In the genomic region with DNA sequence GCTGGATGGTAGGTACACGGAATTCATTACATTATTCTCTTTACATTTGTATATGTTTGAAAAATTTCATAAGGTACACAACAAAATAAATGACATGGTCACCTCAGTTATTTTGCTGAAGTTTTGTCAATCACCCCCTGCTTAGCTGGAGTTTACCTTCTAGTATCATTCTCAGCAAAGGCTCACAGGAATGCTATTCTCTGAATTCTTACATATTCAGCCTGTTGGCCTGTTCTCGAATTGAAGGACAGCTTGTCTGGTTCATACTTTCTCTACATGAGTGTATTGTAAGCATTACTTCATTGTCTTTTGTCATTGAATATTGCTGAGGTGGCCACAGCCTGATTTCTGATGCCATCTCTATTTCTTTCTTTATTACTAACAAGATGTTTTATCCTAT, we compare ENCODE assay signal across 3 cellular contexts.
TF ChIP-seq lines count a peak whose summit lies in the region.

No MANE protein-coding gene starts in this region.

TF ChIP-seq in GM23338, 12 proteins besides CTCF, POLR2A, EP300 and RAD21:
- TF ChIP-seq EZH2 (IDR thresholded peaks at IDR 0.05; ENCODE audit: low read depth, unreplicated experiment) (no peak), NANOG (IDR thresholded peaks at IDR 0.05; ENCODE audit: borderline replicate concordance) (no peak), EZH2phosphoT487 (IDR thresholded peaks at IDR 0.05; ENCODE audit: unreplicated experiment) (no peak), POLR2AphosphoS5 (IDR thresholded peaks at IDR 0.05; ENCODE audit: low read depth) (no peak), JUNB (IDR thresholded peaks at IDR 0.05; ENCODE audit: unreplicated experiment) (no peak), STAT1 (IDR thresholded peaks at IDR 0.05; ENCODE audit: unreplicated experiment) (no peak), ZNF114 (CRISPR knock-in tag; IDR thresholded peaks at IDR 0.05) (no peak)
- TF ChIP-seq, protein P1, sequence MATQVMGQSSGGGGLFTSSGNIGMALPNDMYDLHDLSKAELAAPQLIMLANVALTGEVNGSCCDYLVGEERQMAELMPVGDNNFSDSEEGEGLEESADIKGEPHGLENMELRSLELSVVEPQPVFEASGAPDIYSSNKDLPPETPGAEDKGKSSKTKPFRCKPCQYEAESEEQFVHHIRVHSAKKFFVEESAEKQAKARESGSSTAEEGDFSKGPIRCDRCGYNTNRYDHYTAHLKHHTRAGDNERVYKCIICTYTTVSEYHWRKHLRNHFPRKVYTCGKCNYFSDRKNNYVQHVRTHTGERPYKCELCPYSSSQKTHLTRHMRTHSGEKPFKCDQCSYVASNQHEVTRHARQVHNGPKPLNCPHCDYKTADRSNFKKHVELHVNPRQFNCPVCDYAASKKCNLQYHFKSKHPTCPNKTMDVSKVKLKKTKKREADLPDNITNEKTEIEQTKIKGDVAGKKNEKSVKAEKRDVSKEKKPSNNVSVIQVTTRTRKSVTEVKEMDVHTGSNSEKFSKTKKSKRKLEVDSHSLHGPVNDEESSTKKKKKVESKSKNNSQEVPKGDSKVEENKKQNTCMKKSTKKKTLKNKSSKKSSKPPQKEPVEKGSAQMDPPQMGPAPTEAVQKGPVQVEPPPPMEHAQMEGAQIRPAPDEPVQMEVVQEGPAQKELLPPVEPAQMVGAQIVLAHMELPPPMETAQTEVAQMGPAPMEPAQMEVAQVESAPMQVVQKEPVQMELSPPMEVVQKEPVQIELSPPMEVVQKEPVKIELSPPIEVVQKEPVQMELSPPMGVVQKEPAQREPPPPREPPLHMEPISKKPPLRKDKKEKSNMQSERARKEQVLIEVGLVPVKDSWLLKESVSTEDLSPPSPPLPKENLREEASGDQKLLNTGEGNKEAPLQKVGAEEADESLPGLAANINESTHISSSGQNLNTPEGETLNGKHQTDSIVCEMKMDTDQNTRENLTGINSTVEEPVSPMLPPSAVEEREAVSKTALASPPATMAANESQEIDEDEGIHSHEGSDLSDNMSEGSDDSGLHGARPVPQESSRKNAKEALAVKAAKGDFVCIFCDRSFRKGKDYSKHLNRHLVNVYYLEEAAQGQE (IDR thresholded peaks at IDR 0.05; ENCODE audit: unreplicated experiment), result no peak
- TF ChIP-seq, protein P2, sequence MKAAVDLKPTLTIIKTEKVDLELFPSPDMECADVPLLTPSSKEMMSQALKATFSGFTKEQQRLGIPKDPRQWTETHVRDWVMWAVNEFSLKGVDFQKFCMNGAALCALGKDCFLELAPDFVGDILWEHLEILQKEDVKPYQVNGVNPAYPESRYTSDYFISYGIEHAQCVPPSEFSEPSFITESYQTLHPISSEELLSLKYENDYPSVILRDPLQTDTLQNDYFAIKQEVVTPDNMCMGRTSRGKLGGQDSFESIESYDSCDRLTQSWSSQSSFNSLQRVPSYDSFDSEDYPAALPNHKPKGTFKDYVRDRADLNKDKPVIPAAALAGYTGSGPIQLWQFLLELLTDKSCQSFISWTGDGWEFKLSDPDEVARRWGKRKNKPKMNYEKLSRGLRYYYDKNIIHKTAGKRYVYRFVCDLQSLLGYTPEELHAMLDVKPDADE (IDR thresholded peaks at IDR 0.05), result no peak
TF ChIP-seq in GM23338: peak in this region for 0.

TF ChIP-seq in WTC11, 78 proteins besides CTCF, POLR2A, EP300 and RAD21:
- no peak for TF ChIP-seq FOXK1 (CRISPR knock-in tag; IDR thresholded peaks at IDR 0.05)
- no peak for TF ChIP-seq ATF1 (CRISPR knock-in tag; IDR thresholded peaks at IDR 0.05)
- no peak for TF ChIP-seq SMAD3 (CRISPR knock-in tag; IDR thresholded peaks at IDR 0.05; ENCODE audit: borderline replicate concordance)
- TF ChIP-seq, protein P3, sequence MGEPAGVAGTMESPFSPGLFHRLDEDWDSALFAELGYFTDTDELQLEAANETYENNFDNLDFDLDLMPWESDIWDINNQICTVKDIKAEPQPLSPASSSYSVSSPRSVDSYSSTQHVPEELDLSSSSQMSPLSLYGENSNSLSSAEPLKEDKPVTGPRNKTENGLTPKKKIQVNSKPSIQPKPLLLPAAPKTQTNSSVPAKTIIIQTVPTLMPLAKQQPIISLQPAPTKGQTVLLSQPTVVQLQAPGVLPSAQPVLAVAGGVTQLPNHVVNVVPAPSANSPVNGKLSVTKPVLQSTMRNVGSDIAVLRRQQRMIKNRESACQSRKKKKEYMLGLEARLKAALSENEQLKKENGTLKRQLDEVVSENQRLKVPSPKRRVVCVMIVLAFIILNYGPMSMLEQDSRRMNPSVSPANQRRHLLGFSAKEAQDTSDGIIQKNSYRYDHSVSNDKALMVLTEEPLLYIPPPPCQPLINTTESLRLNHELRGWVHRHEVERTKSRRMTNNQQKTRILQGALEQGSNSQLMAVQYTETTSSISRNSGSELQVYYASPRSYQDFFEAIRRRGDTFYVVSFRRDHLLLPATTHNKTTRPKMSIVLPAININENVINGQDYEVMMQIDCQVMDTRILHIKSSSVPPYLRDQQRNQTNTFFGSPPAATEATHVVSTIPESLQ (CRISPR knock-in tag; IDR thresholded peaks at IDR 0.05), result no peak
- TF ChIP-seq, protein P4, sequence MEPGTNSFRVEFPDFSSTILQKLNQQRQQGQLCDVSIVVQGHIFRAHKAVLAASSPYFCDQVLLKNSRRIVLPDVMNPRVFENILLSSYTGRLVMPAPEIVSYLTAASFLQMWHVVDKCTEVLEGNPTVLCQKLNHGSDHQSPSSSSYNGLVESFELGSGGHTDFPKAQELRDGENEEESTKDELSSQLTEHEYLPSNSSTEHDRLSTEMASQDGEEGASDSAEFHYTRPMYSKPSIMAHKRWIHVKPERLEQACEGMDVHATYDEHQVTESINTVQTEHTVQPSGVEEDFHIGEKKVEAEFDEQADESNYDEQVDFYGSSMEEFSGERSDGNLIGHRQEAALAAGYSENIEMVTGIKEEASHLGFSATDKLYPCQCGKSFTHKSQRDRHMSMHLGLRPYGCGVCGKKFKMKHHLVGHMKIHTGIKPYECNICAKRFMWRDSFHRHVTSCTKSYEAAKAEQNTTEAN (CRISPR knock-in tag; IDR thresholded peaks at IDR 0.05), result no peak
- TF ChIP-seq GRHL2 (CRISPR knock-in tag; IDR thresholded peaks at IDR 0.05; ENCODE audit: insufficient replicate concordance, severe bottlenecking), result no peak
- no peak for TF ChIP-seq AR (CRISPR knock-in tag; IDR thresholded peaks at IDR 0.05)

TF ChIP-seq in H1, 55 proteins besides CTCF, POLR2A, EP300 and RAD21:
- peak; percentile 71; the same call in 1 of the 2 replicates for TF ChIP-seq TEAD4 (IDR thresholded peaks at IDR 0.05; ENCODE audit: low read depth, low read length)
- TF ChIP-seq, protein P5, sequence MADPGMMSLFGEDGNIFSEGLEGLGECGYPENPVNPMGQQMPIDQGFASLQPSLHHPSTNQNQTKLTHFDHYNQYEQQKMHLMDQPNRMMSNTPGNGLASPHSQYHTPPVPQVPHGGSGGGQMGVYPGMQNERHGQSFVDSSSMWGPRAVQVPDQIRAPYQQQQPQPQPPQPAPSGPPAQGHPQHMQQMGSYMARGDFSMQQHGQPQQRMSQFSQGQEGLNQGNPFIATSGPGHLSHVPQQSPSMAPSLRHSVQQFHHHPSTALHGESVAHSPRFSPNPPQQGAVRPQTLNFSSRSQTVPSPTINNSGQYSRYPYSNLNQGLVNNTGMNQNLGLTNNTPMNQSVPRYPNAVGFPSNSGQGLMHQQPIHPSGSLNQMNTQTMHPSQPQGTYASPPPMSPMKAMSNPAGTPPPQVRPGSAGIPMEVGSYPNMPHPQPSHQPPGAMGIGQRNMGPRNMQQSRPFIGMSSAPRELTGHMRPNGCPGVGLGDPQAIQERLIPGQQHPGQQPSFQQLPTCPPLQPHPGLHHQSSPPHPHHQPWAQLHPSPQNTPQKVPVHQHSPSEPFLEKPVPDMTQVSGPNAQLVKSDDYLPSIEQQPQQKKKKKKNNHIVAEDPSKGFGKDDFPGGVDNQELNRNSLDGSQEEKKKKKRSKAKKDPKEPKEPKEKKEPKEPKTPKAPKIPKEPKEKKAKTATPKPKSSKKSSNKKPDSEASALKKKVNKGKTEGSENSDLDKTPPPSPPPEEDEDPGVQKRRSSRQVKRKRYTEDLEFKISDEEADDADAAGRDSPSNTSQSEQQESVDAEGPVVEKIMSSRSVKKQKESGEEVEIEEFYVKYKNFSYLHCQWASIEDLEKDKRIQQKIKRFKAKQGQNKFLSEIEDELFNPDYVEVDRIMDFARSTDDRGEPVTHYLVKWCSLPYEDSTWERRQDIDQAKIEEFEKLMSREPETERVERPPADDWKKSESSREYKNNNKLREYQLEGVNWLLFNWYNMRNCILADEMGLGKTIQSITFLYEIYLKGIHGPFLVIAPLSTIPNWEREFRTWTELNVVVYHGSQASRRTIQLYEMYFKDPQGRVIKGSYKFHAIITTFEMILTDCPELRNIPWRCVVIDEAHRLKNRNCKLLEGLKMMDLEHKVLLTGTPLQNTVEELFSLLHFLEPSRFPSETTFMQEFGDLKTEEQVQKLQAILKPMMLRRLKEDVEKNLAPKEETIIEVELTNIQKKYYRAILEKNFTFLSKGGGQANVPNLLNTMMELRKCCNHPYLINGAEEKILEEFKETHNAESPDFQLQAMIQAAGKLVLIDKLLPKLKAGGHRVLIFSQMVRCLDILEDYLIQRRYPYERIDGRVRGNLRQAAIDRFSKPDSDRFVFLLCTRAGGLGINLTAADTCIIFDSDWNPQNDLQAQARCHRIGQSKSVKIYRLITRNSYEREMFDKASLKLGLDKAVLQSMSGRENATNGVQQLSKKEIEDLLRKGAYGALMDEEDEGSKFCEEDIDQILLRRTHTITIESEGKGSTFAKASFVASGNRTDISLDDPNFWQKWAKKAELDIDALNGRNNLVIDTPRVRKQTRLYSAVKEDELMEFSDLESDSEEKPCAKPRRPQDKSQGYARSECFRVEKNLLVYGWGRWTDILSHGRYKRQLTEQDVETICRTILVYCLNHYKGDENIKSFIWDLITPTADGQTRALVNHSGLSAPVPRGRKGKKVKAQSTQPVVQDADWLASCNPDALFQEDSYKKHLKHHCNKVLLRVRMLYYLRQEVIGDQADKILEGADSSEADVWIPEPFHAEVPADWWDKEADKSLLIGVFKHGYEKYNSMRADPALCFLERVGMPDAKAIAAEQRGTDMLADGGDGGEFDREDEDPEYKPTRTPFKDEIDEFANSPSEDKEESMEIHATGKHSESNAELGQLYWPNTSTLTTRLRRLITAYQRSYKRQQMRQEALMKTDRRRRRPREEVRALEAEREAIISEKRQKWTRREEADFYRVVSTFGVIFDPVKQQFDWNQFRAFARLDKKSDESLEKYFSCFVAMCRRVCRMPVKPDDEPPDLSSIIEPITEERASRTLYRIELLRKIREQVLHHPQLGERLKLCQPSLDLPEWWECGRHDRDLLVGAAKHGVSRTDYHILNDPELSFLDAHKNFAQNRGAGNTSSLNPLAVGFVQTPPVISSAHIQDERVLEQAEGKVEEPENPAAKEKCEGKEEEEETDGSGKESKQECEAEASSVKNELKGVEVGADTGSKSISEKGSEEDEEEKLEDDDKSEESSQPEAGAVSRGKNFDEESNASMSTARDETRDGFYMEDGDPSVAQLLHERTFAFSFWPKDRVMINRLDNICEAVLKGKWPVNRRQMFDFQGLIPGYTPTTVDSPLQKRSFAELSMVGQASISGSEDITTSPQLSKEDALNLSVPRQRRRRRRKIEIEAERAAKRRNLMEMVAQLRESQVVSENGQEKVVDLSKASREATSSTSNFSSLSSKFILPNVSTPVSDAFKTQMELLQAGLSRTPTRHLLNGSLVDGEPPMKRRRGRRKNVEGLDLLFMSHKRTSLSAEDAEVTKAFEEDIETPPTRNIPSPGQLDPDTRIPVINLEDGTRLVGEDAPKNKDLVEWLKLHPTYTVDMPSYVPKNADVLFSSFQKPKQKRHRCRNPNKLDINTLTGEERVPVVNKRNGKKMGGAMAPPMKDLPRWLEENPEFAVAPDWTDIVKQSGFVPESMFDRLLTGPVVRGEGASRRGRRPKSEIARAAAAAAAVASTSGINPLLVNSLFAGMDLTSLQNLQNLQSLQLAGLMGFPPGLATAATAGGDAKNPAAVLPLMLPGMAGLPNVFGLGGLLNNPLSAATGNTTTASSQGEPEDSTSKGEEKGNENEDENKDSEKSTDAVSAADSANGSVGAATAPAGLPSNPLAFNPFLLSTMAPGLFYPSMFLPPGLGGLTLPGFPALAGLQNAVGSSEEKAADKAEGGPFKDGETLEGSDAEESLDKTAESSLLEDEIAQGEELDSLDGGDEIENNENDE (IDR thresholded peaks at IDR 0.05; ENCODE audit: insufficient replicate concordance, low read length), result no peak
